1 cellular context compared by ENCODE assay signal in the genomic region with DNA sequence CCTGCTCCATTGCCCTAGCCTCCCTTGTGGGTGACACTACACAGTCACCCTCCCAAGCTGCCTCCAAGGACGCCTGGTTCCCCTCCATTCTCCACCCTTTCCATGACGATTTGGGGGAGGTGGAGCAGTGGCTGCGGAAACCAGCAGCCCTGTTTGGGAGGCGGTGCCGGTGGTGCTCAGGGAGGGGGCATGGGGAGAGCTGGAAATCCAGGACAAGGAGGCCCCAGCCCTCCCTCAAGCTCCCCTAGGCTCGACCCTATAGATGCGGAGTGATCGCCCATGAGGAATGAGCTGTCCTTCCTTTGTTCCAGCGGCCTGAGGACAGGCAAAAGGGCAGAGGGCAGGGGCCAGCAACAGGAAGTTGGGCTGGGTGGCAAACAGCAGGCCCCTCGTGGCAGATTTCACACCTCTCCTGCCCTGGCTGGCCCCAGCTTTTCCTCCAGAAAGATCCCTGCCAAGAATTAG.
TF ChIP-seq lines count a peak whose summit lies in the region.

No MANE protein-coding gene starts in this region.

TF ChIP-seq in K562, 482 proteins besides CTCF, POLR2A, EP300 and RAD21:
- peak; percentile 6; the same call in 1 of the 2 replicates for TF ChIP-seq POLR2AphosphoS5 (IDR thresholded peaks at IDR 0.05; ENCODE audit: control insufficient read depth, insufficient read depth, low read depth, low read length)
- no peak for TF ChIP-seq CBX3 (IDR thresholded peaks at IDR 0.05; ENCODE audit: borderline replicate concordance in 1 of 2, low read length in 2 of 2)
- TF ChIP-seq PTBP1 (IDR thresholded peaks at IDR 0.05; ENCODE audit: low read depth, low read length), result no peak
- TF ChIP-seq FOS (IDR thresholded peaks at IDR 0.05; ENCODE audit: extremely low read depth, insufficient read length), result no peak
- 0 out of 2 replicates have a peak, but pooled peaks have one; percentile 48 for TF ChIP-seq POLR2G (IDR thresholded peaks at IDR 0.05; ENCODE audit: low read depth, low read length)
- TF ChIP-seq KLF6 (CRISPR knock-in tag; IDR thresholded peaks at IDR 0.05; ENCODE audit: borderline replicate concordance), result no peak
- TF ChIP-seq HEY1 (CRISPR knock-in tag; IDR thresholded peaks at IDR 0.05; ENCODE audit: borderline replicate concordance), result no peak
- TF ChIP-seq, protein P1, sequence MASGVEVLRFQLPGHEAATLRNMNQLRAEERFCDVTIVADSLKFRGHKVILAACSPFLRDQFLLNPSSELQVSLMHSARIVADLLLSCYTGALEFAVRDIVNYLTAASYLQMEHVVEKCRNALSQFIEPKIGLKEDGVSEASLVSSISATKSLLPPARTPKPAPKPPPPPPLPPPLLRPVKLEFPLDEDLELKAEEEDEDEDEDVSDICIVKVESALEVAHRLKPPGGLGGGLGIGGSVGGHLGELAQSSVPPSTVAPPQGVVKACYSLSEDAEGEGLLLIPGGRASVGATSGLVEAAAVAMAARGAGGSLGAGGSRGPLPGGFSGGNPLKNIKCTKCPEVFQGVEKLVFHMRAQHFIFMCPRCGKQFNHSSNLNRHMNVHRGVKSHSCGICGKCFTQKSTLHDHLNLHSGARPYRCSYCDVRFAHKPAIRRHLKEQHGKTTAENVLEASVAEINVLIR (CRISPR knock-in tag; IDR thresholded peaks at IDR 0.05), result no peak
- no peak for TF ChIP-seq CBX5 (IDR thresholded peaks at IDR 0.05; ENCODE audit: borderline replicate concordance, low read depth)
